In genomic region chr19:29212614-29213573, GRCh38 we compare ENCODE assay signal across 8 cellular contexts. TPM values are rescaled to one million over a fixed set of nuclear protein-coding genes. Genes with fewer than 3 reads are reported as not detected.
DNase-seq lines count a peak whose midpoint lies in the region; ATAC-seq, FAIRE-seq and TF ChIP-seq lines count a peak whose summit lies in the region.

UQCRFS1 (minus strand) TSS chr19:29213151; CDS start chr19:29213118, 33 bp downstream.

- CTCF ChIA-PET in Calu3 (lab: Charles Lee): interaction anchor here (0.7 kb wide), 1 partner anchor 449 kb away, joined by 3 read pairs; no protein-coding TSS in a partner anchor
- CTCF ChIA-PET in activated CD8-positive, alpha-beta memory T cell treated with anti-CD3 and anti-CD28 coated beads, Interleukin-2, amount 10 ng/mL, durations not matched to agents 7 days and 5 days (lab: Charles Lee): interaction anchor here (1.1 kb wide), 1 partner anchor 50 kb away, joined by 6 read pairs; no protein-coding TSS in a partner anchor
- CTCF ChIA-PET in H1 (lab: Charles Lee; ENCODE audit: partially characterized antibody): interaction anchor here (1.1 to 1.3 kb wide), 2 partner anchors 48 kb away, joined by 3 read pairs; no protein-coding TSS in a partner anchor

- POLR2A ChIA-PET in H1 (lab: Charles Lee; ENCODE audit: partially characterized antibody): interaction anchor here (0.6 to 1.3 kb wide), 4 partner anchors 9 to 231 kb away, joined by 3 to 5 read pairs (median 4); no protein-coding TSS in a partner anchor

- DNase-seq in Calu3 (peak; percentile 97), NT2/D1 (ENCODE audit: low read depth, low spot score) (peak; percentile 93), H1 (ENCODE audit: low read depth in 1 of 2, low spot score in 2 of 2) (peak; percentile 80 to 96), mesenchymal stem cell (peak; percentile 92)
- DNase-seq in activated CD8-positive, alpha-beta memory T cell treated with anti-CD3 and anti-CD28 coated beads, Interleukin-2, amount 10 ng/mL, durations not matched to agents 7 days and 5 days: peak; percentile 97
- peak; percentile 93 for DNase-seq in stimulated activated CD8-positive, alpha-beta memory T cell treated with anti-CD3 and anti-CD28 coated beads, Interleukin-12 subunit alpha, Interleukin-12 subunit beta, amount 100 ng/mL, for 24 hours (ENCODE audit: extremely low read depth)

- H4K91ac ChIP-seq in H1 (replicated peaks; ENCODE audit: insufficient read length, low read length): no peak within 1 kb of the TSS
- H4K91ac ChIP-seq in mesenchymal stem cell (ENCODE audit: low read length): peak within 1 kb of the TSS; percentile 86

- H3K36me3 ChIP-seq in HUES48 (ENCODE audit: control insufficient read depth, insufficient read depth, low read length): peaks cover 12% of the 10 kb centered on the region
- H3K36me3 ChIP-seq in NT2/D1 (ENCODE audit: insufficient read depth, insufficient read length, low read length): peaks cover 26% of the 10 kb centered on the region
- H3K36me3 ChIP-seq in H1 (ENCODE audit: control insufficient read depth in 2 of 4, insufficient read depth in 4 of 4, low read length in 3 of 4): peaks cover 0 to 2% (median 0%) of the 10 kb centered on the region in 4 experiments; a peak in 1 of 8 replicates
- no peaks in the 10 kb centered on the region for H3K36me3 ChIP-seq in mesenchymal stem cell (ENCODE audit: control insufficient read depth in 1 of 2, insufficient read depth in 2 of 2, low read depth in 1 of 2, low read length in 2 of 2)

- H2BK120ac ChIP-seq in H1 (replicated peaks; ENCODE audit: low read depth, low read length) (peak within 1 kb of the TSS; percentile 67), mesenchymal stem cell (ENCODE audit: low read depth, low read length) (peak within 1 kb of the TSS; percentile 19)

- H3K79me1 ChIP-seq in H1 (ENCODE audit: low read depth, low read length): no peaks in the 10 kb centered on the region
- no peaks in the 10 kb centered on the region for H3K79me1 ChIP-seq in mesenchymal stem cell (replicated peaks; ENCODE audit: low read length, poor library complexity, severe bottlenecking)

- H3K4me2 ChIP-seq in H1 (ENCODE audit: insufficient read depth in 1 of 2, low read depth in 2 of 2, low read length in 2 of 2) (peak within 1 kb of the TSS; percentile 88 to 93), mesenchymal stem cell (ENCODE audit: low read length, poor library complexity, severe bottlenecking) (peak within 1 kb of the TSS; percentile 83)

- peaks cover 24% of the 10 kb centered on the region for H3K4me1 ChIP-seq in HUES48 (ENCODE audit: control insufficient read depth, insufficient read depth, low read length)
- no peaks in the 10 kb centered on the region for H3K4me1 ChIP-seq in NT2/D1 (ENCODE audit: insufficient read depth, insufficient read length)
- peaks cover 2 to 13% (median 5%) of the 10 kb centered on the region in 4 experiments; a peak in 4 of 7 replicates for H3K4me1 ChIP-seq in H1 (replicated peaks in 1 of 4; ENCODE audit: control insufficient read depth in 3 of 4, insufficient read depth in 4 of 4, low read length in 3 of 4)
- H3K4me1 ChIP-seq in mesenchymal stem cell (ENCODE audit: control insufficient read depth, insufficient read depth, low read depth, low read length): no peaks in the 10 kb centered on the region

- FAIRE-seq in H1 (lab: Jason Lieb, UNC): no peak

- peak; percentile 96 for ATAC-seq in GM21423 (IDR thresholded peaks at IDR 0.05; ENCODE audit: unreplicated experiment)
- peak; percentile 98 for ATAC-seq in activated CD8-positive, alpha-beta memory T cell treated with anti-CD3 and anti-CD28 coated beads, Interleukin-2, amount 10 ng/mL, durations not matched to agents 7 days and 5 days

- H2AFZ ChIP-seq in H1 (ENCODE audit: low read length) (peak within 1 kb of the TSS; percentile 73), mesenchymal stem cell (ENCODE audit: low read depth, low read length) (peak within 1 kb of the TSS; percentile 96)

- H4K8ac ChIP-seq in H1 (ENCODE audit: extremely low read depth, insufficient read depth, low read length) (peak within 1 kb of the TSS; percentile 99), mesenchymal stem cell (ENCODE audit: low read length) (peak within 1 kb of the TSS; percentile 88)

- peak within 1 kb of the TSS; percentile 22; the same call in 1 of the 2 replicates for H2BK12ac ChIP-seq in H1 (ENCODE audit: low read depth, low read length)
- H2BK12ac ChIP-seq in mesenchymal stem cell (ENCODE audit: low read length in 2 of 2): no peak within 1 kb of the TSS

- H3K9me3 ChIP-seq in HUES48 (ENCODE audit: control insufficient read depth, insufficient read depth, low read length) (no peaks in the 10 kb centered on the region), NT2/D1 (ENCODE audit: insufficient read depth, low read length) (peaks cover 4% of the 10 kb centered on the region; the same call in 1 of the 2 replicates), H1 (ENCODE audit: insufficient read depth in 2 of 2, low read depth in 1 of 2, low read length in 1 of 2) (no peaks in the 10 kb centered on the region), mesenchymal stem cell (ENCODE audit: control insufficient read depth, low read length) (no peaks in the 10 kb centered on the region)

- H3K4me3 Mint-ChIP-seq in Calu3 (ENCODE audit: low read depth, unreplicated experiment): peak within 1 kb of the TSS; percentile 78
- peak within 1 kb of the TSS; percentile 94 for H3K4me3 Mint-ChIP-seq in activated CD8-positive, alpha-beta memory T cell treated with anti-CD3 and anti-CD28 coated beads, Interleukin-2, amount 10 ng/mL, durations not matched to agents 7 days and 5 days

- TF ChIP-seq CTCF in Calu3 (IDR thresholded peaks at IDR 0.05; ENCODE audit: unreplicated experiment) (no peak), H1 (IDR thresholded peaks at IDR 0.05; ENCODE audit: control extremely low read depth in 1 of 3, insufficient read depth in 1 of 3, low read depth in 1 of 3, low read length in 3 of 3) (no peak)

- intact Hi-C loops in Calu3 (cut with micrococcal nuclease; ENCODE audit: unreplicated experiment): no loop called here

- H3K9ac ChIP-seq in HUES48 (ENCODE audit: low read depth, low read length): peak within 1 kb of the TSS; percentile 89
- H3K9ac ChIP-seq in NT2/D1 (ENCODE audit: insufficient read length, low read depth): peak within 1 kb of the TSS; percentile 94
- peak within 1 kb of the TSS; percentile 67 to 100 (median 96) for H3K9ac ChIP-seq in H1 (replicated peaks in 1 of 4; ENCODE audit: extremely low read depth in 1 of 4, low read depth in 3 of 4, low read length in 3 of 4)
- H3K9ac ChIP-seq in mesenchymal stem cell (ENCODE audit: low read length): peak within 1 kb of the TSS; percentile 100

- H3K18ac ChIP-seq in H1 (ENCODE audit: extremely low read depth, low read length) (no peak within 1 kb of the TSS), mesenchymal stem cell (ENCODE audit: low read depth in 1 of 2, low read length in 2 of 2) (peak within 1 kb of the TSS; percentile 85 to 96)

- peaks cover 4% of the 10 kb centered on the region for H3K23me2 ChIP-seq in H1 (ENCODE audit: low read depth, low read length)

- H3K23ac ChIP-seq in H1 (ENCODE audit: insufficient read length): no peak within 1 kb of the TSS
- no peak within 1 kb of the TSS for H3K23ac ChIP-seq in mesenchymal stem cell (ENCODE audit: low read length in 2 of 2)

- H4K5ac ChIP-seq in H1 (ENCODE audit: insufficient read length, low read depth, low read length): peak within 1 kb of the TSS; percentile 81

- H3K4ac ChIP-seq in H1 (replicated peaks; ENCODE audit: insufficient read length, low read depth, low read length) (peak within 1 kb of the TSS; percentile 57), mesenchymal stem cell (ENCODE audit: low read depth in 1 of 2, low read length in 2 of 2) (peak within 1 kb of the TSS; percentile 77 to 97)

- H3K36me3 Mint-ChIP-seq in Calu3 (ENCODE audit: insufficient read depth, unreplicated experiment): peaks cover 28% of the 10 kb centered on the region
- peaks cover 38% of the 10 kb centered on the region for H3K36me3 Mint-ChIP-seq in activated CD8-positive, alpha-beta memory T cell treated with anti-CD3 and anti-CD28 coated beads, Interleukin-2, amount 10 ng/mL, durations not matched to agents 7 days and 5 days

- TF ChIP-seq EP300 in H1 (IDR thresholded peaks at IDR 0.05; ENCODE audit: borderline replicate concordance in 1 of 2, low read depth in 2 of 2, low read length in 2 of 2): no peak

- H2BK5ac ChIP-seq in H1 (ENCODE audit: low read depth, low read length) (0 out of 2 replicates have a peak within 1 kb of the TSS, but pooled peaks have one; percentile 40), mesenchymal stem cell (ENCODE audit: low read depth, low read length, poor library complexity, severe bottlenecking) (peak within 1 kb of the TSS; percentile 53)

- H3K79me2 ChIP-seq in H1 (ENCODE audit: control insufficient read depth in 1 of 2, insufficient read depth in 2 of 2, low read length in 2 of 2): peaks cover 20 to 49% of the 10 kb centered on the region in 2 experiments

- H3K9me3 Mint-ChIP-seq in Calu3 (ENCODE audit: low read depth, unreplicated experiment): peaks cover 3% of the 10 kb centered on the region
- H3K9me3 Mint-ChIP-seq in activated CD8-positive, alpha-beta memory T cell treated with anti-CD3 and anti-CD28 coated beads, Interleukin-2, amount 10 ng/mL, durations not matched to agents 7 days and 5 days (ENCODE audit: low read depth): peaks cover 2% of the 10 kb centered on the region

- H3K4me3 ChIP-seq in HUES48 (ENCODE audit: low read depth, low read length): peak within 1 kb of the TSS; percentile 99
- peak within 1 kb of the TSS; percentile 92 for H3K4me3 ChIP-seq in NT2/D1 (ENCODE audit: insufficient read length, low read depth)
- H3K4me3 ChIP-seq in H1 (ENCODE audit: extremely low read depth in 1 of 4, insufficient read depth in 2 of 4, low read depth in 3 of 4, low read length in 4 of 4): peak within 1 kb of the TSS; percentile 87 to 100 (median 92)
- peak within 1 kb of the TSS; percentile 97 to 98 for H3K4me3 ChIP-seq in mesenchymal stem cell (ENCODE audit: insufficient read depth in 1 of 2, low read depth in 1 of 2, low read length in 2 of 2)

- 4% methylated on average over 55 of the region's 96 CpGs; no CpG with 5 or more reads in 1 of the 2 experiments for WGBS in H1 (ENCODE audit: extremely low coverage in 1 of 2, insufficient coverage in 1 of 2, insufficient read length in 1 of 2, insufficient replicate concordance in 2 of 2, low coverage in 1 of 2, low lambda C conversion rate in 2 of 2, missing lambda C conversion rate in 1 of 2), 2 experiments
- WGBS in mesenchymal stem cell: 0% methylated on average over 46 of the region's 96 CpGs

- H2AK5ac ChIP-seq in H1 (ENCODE audit: low read depth, low read length) (no peak within 1 kb of the TSS; the same call in 1 of the 2 replicates), mesenchymal stem cell (ENCODE audit: low read length, severe bottlenecking) (peak within 1 kb of the TSS; percentile 47)

- BruUV-seq in Calu3 (replicated peaks; lab: Mats Ljungman, UMichigan): no TSS peak

- peaks cover 9 to 16% of the 10 kb centered on the region in 2 experiments for H4K20me1 ChIP-seq in H1 (replicated peaks in 1 of 2; ENCODE audit: control insufficient read depth in 1 of 2, insufficient read depth in 2 of 2, low read length in 2 of 2)

- peaks cover 28% of the 10 kb centered on the region for H3K4me1 Mint-ChIP-seq in Calu3 (ENCODE audit: low read depth, unreplicated experiment)
- H3K4me1 Mint-ChIP-seq in activated CD8-positive, alpha-beta memory T cell treated with anti-CD3 and anti-CD28 coated beads, Interleukin-2, amount 10 ng/mL, durations not matched to agents 7 days and 5 days: peaks cover 38% of the 10 kb centered on the region

- H3K56ac ChIP-seq in H1 (replicated peaks; ENCODE audit: insufficient read length, low read depth, low read length): peak within 1 kb of the TSS; percentile 33

- H2BK15ac ChIP-seq in H1 (ENCODE audit: low read length): 0 out of 2 replicates have a peak within 1 kb of the TSS, but pooled peaks have one; percentile 19
- no peak within 1 kb of the TSS for H2BK15ac ChIP-seq in mesenchymal stem cell (ENCODE audit: low read depth, poor library complexity, severe bottlenecking)

- H3K27ac ChIP-seq in HUES48 (ENCODE audit: low read depth, low read length) (peak within 1 kb of the TSS; percentile 78), H1 (ENCODE audit: low read depth, low read length) (peak within 1 kb of the TSS; percentile 92), mesenchymal stem cell (ENCODE audit: low read length, poor library complexity, severe bottlenecking) (peak within 1 kb of the TSS; percentile 21)

- TF ChIP-seq POLR2A in H1 (IDR thresholded peaks at IDR 0.05; ENCODE audit: control extremely low read depth in 1 of 2, low read depth in 2 of 2, low read length in 2 of 2): peak; percentile 84 to 89

- TF ChIP-seq RAD21 in H1 (IDR thresholded peaks at IDR 0.05 in 1 of 2, conservative IDR thresholded peaks at IDR 0.05 in 1 of 2; ENCODE audit: low read depth in 2 of 2, low read length in 2 of 2): no peak

- no peak within 1 kb of the TSS for H2BK20ac ChIP-seq in H1 (ENCODE audit: low read length)

- H3K27me3 Mint-ChIP-seq in Calu3 (ENCODE audit: unreplicated experiment): peaks cover 14% of the 10 kb centered on the region
- peaks cover 4% of the 10 kb centered on the region for H3K27me3 Mint-ChIP-seq in activated CD8-positive, alpha-beta memory T cell treated with anti-CD3 and anti-CD28 coated beads, Interleukin-2, amount 10 ng/mL, durations not matched to agents 7 days and 5 days

- peak within 1 kb of the TSS; percentile 91 for H3K14ac ChIP-seq in H1 (ENCODE audit: insufficient read length)
- H3K14ac ChIP-seq in mesenchymal stem cell (ENCODE audit: low read length in 2 of 2): peak within 1 kb of the TSS in 1 of 2 experiments; percentile 13

- H3K27me3 ChIP-seq in HUES48 (ENCODE audit: control insufficient read depth, insufficient read depth, low read length) (no peaks in the 10 kb centered on the region), NT2/D1 (ENCODE audit: insufficient read depth, insufficient read length) (no peaks in the 10 kb centered on the region), H1 (replicated peaks in 1 of 4; ENCODE audit: control insufficient read depth in 3 of 4, extremely low read depth in 1 of 4, insufficient read depth in 3 of 4, low read length in 3 of 4) (no peaks in the 10 kb centered on the region), mesenchymal stem cell (ENCODE audit: control insufficient read depth in 1 of 2, insufficient read depth in 1 of 2, low read length in 2 of 2) (peaks cover 1 to 6% of the 10 kb centered on the region in 2 experiments)

- peak within 1 kb of the TSS; percentile 70 for H3K27ac Mint-ChIP-seq in Calu3 (ENCODE audit: unreplicated experiment)
- H3K27ac Mint-ChIP-seq in activated CD8-positive, alpha-beta memory T cell treated with anti-CD3 and anti-CD28 coated beads, Interleukin-2, amount 10 ng/mL, durations not matched to agents 7 days and 5 days: peak within 1 kb of the TSS; percentile 93

RNA-seq across cellular contexts. Expression of gene UQCRFS1, which starts in this region (rescaled TPM):
- 41.6 and 43.4 TPM in 2 replicates for total RNA-seq in Calu3 (2022)
- total RNA-seq in activated CD8-positive, alpha-beta memory T cell treated with anti-CD3 and anti-CD28 coated beads, Interleukin-2, amount 10 ng/mL, durations not matched to agents 7 days and 5 days: 10 to 100 TPM; 33.6 to 39.7 TPM
- total RNA-seq in H1 (2021; fragmentation: NEBNext Ultra II Directional; extraction: Animal tissue kit (Norgen Biotek cat#: 25700)): 50.9 and 52.4 TPM in 2 replicates
- 53.8 and 59.1 TPM in 2 replicates for polyA plus RNA-seq in H1 (2011; rRNA removed)
- polyA plus RNA-seq in H1 (2011; cell fraction: cytosol; rRNA removed): 58.2 TPM
- polyA plus RNA-seq in H1 (2011; cell fraction: nucleus; rRNA removed): 38.1 TPM
- polyA plus RNA-seq in H1 (2012, experiment 1 of 2): 46.6 to 58.9 TPM (median 50.9 TPM) in 4 replicates
- polyA plus RNA-seq in H1 (2012, experiment 2 of 2): 31.9 TPM
- 34.2 TPM for polyA plus RNA-seq in H1 (2013, experiment 1 of 2)
- 35.0 TPM for polyA plus RNA-seq in H1 (2013, experiment 2 of 2)
- 54.2 and 58.8 TPM in 2 replicates for polyA minus RNA-seq in H1 (2011; rRNA and poly(A)+ RNA removed)
- polyA minus RNA-seq in H1 (2011; cell fraction: cytosol; rRNA and poly(A)+ RNA removed): 23.2 TPM
- polyA minus RNA-seq in H1 (2011; cell fraction: nucleus; rRNA and poly(A)+ RNA removed): 28.5 TPM
- polyA plus RNA-seq in mesenchymal stem cell (2013, experiment 1 of 2): 30.9 TPM
- polyA plus RNA-seq in mesenchymal stem cell (2013, experiment 2 of 2): 33.0 TPM

Comparison
In these comparisons a context has a peak if more than half of its experiments do, and no peak if none do; other contexts are left out.
1. Peak in every context shown above with its lines: DNase-seq, ATAC-seq, H3K4me3 ChIP-seq and H3K27ac ChIP-seq.
2. H3K27ac ChIP-seq: peak in every context shown above with its lines; median percentile 92 in H1; 78 in HUES48; 21 in mesenchymal stem cell.